ENCODE assay signal across 21 cellular contexts in genomic region chr3:134860141-134860540, GRCh38.
DNase-seq lines count a peak whose midpoint lies in the region; FAIRE-seq and TF ChIP-seq lines count a peak whose summit lies in the region.
"Had no signal": no experiment of that assay in that cellular context is flagged by ENCODE, and none has a peak within 500 bp of the region (broad histone marks: within the 10 kb centered on the region; RNA-seq: fewer than 3 reads in every experiment).

No MANE protein-coding gene starts in this region.

- 90 to 95% methylated on average over 5 of the region's 5 CpGs for WGBS in lower leg skin, 2 donors

- TF ChIP-seq CTCF in glutamatergic neuron (IDR thresholded peaks at IDR 0.05; ENCODE audit: partially characterized antibody, unreplicated experiment), result no peak
- TF ChIP-seq CTCF in lower leg skin (IDR thresholded peaks at IDR 0.05), result no peak

- FAIRE-seq in GM18507 (lab: Jason Lieb, UNC), result peak; percentile 29
- FAIRE-seq: A549, D721Med, GM12891 had no signal

- peaks cover 4% of the 10 kb centered on the region for H3K27me3 Mint-ChIP-seq in glutamatergic neuron (ENCODE audit: unreplicated experiment)

- H3K27ac Mint-ChIP-seq in glutamatergic neuron (ENCODE audit: unreplicated experiment), result peak overlapping the region; percentile 35
- H3K27ac Mint-ChIP-seq: B cell, GM23338 had no signal

- peak; percentile 97 for DNase-seq in DMS 273 (lab: John Stamatoyannopoulos, UW; ENCODE audit: unreplicated experiment)
- DNase-seq in GM18507 (ENCODE audit: extremely low spot score, insufficient read length, low read depth), result no peak
- peak; percentile 83 to 94 for DNase-seq in NCI-H524 (lab: John Stamatoyannopoulos, UW)
- DNase-seq in glutamatergic neuron, result no peak
- DNase-seq in iPS-NIHi7 (ENCODE audit: extremely low spot score), result no peak
- DNase-seq in NOMO-1 treated with dmso at 0.1 percent for 144 hours (lab: John Stamatoyannopoulos, UW; ENCODE audit: unreplicated experiment), result no peak
- no peak for DNase-seq in NCI-H774 (lab: John Stamatoyannopoulos, UW)
- no peak for DNase-seq in lower leg skin (ENCODE audit: low spot score in 2 of 2)
- DNase-seq: DND-41, HCEC 1CT, KBM-7, MM.1S, NCI-H1092, NCI-H1436, NCI-H2029 had no signal

- peaks cover 3% of the 10 kb centered on the region for H3K9me3 Mint-ChIP-seq in glutamatergic neuron (ENCODE audit: unreplicated experiment)
- H3K9me3 Mint-ChIP-seq: GM23338 had no signal

- H3K4me3 Mint-ChIP-seq in glutamatergic neuron (ENCODE audit: unreplicated experiment), result peak overlapping the region; percentile 32
- H3K4me3 Mint-ChIP-seq: B cell, GM23338 had no signal

- intact Hi-C loops in lower leg skin (cut with DNase I; ENCODE audit: low total_unique reads), result no loop called here

- H3K4me1 Mint-ChIP-seq in glutamatergic neuron (ENCODE audit: low read depth, unreplicated experiment), result peaks cover 16% of the 10 kb centered on the region
- H3K4me1 Mint-ChIP-seq: B cell had no signal

- no peaks in the 10 kb centered on the region for H3K36me3 Mint-ChIP-seq in glutamatergic neuron (ENCODE audit: unreplicated experiment)

- no peak for TF ChIP-seq POLR2A in lower leg skin (IDR thresholded peaks at IDR 0.05)

- no peak overlapping the region for H3K4me3 ChIP-seq in lower leg skin (ENCODE audit: low read depth, poor library complexity, severe bottlenecking)
- H3K4me3 ChIP-seq: A549, GM23338, SJSA1 had no signal

Comparison
In these comparisons a context has a peak if more than half of its experiments do, and no peak if none do; other contexts are left out.
1. DNase-seq: peak in DMS 273 (single experiment) and NCI-H524 (2 of 2); none in GM18507 (single experiment), glutamatergic neuron (single experiment), iPS-NIHi7 (single experiment), NOMO-1 treated with dmso at 0.1 percent for 144 hours (single experiment), NCI-H774 (single experiment) and lower leg skin (0 of 2).